8 cellular contexts compared by ENCODE assay signal in genomic region chr12:51238037-51238509, GRCh38. TPM values are rescaled to one million over a fixed set of nuclear protein-coding genes. Genes with fewer than 3 reads are reported as not detected.
DNase-seq lines count a peak whose midpoint lies in the region; ATAC-seq and TF ChIP-seq lines count a peak whose summit lies in the region.

No MANE protein-coding gene starts in this region.

- peak overlapping the region; percentile 83 for H3K9ac ChIP-seq in NT2/D1 (ENCODE audit: insufficient read length, low read depth)
- no peak overlapping the region for H3K9ac ChIP-seq in neural progenitor cell

- H3K4me3 ChIP-seq in CD4-positive, CD25-positive, alpha-beta regulatory T cell (ENCODE audit: low read depth, low read length), result peak overlapping the region; percentile 86
- H3K4me3 ChIP-seq in NT2/D1 (ENCODE audit: insufficient read length, low read depth), result peak overlapping the region; percentile 31
- peak overlapping the region; percentile 93 for H3K4me3 ChIP-seq in effector memory CD4-positive, alpha-beta T cell (ENCODE audit: insufficient read depth, low read depth, low read length, poor library complexity, severe bottlenecking)
- peak overlapping the region; percentile 97 for H3K4me3 ChIP-seq in neural progenitor cell

- peaks cover 36% of the 10 kb centered on the region for H3K4me1 ChIP-seq in CD4-positive, CD25-positive, alpha-beta regulatory T cell (ENCODE audit: control insufficient read depth, insufficient read depth, low read length, poor library complexity, severe bottlenecking)
- H3K4me1 ChIP-seq in NT2/D1 (ENCODE audit: insufficient read depth, insufficient read length) (peaks cover 2% of the 10 kb centered on the region), neural progenitor cell (peaks cover 3% of the 10 kb centered on the region)
- H3K4me1 ChIP-seq in effector memory CD4-positive, alpha-beta T cell (ENCODE audit: control insufficient read depth, insufficient read depth, low read length, poor library complexity, severe bottlenecking), result peaks cover 16% of the 10 kb centered on the region

- peaks cover 14% of the 10 kb centered on the region for H3K27me3 Mint-ChIP-seq in CD4-positive, CD25-positive, alpha-beta regulatory T cell
- no peaks in the 10 kb centered on the region for H3K27me3 Mint-ChIP-seq in neural progenitor cell (ENCODE audit: insufficient read depth, low read depth)

- H3K4me3 Mint-ChIP-seq in CD4-positive, CD25-positive, alpha-beta regulatory T cell, result peak overlapping the region; percentile 95 to 99 (median 98)
- peak overlapping the region; percentile 96 for H3K4me3 Mint-ChIP-seq in neural progenitor cell

- H3K27ac ChIP-seq in CD4-positive, CD25-positive, alpha-beta regulatory T cell (ENCODE audit: insufficient read depth, low read length, poor library complexity, severe bottlenecking), result peak overlapping the region; percentile 100
- peak overlapping the region; percentile 100 for H3K27ac ChIP-seq in effector memory CD4-positive, alpha-beta T cell (ENCODE audit: insufficient read depth, low read length, poor library complexity, severe bottlenecking)
- H3K27ac ChIP-seq in neural progenitor cell, result no peak overlapping the region

- no peak for DNase-seq in CD4-positive, CD25-positive, alpha-beta regulatory T cell
- no peak for DNase-seq in NT2/D1 (ENCODE audit: low read depth, low spot score)
- DNase-seq in effector memory CD4-positive, alpha-beta T cell, result no peak
- DNase-seq in neural progenitor cell (ENCODE audit: low spot score), result no peak
- no peak for DNase-seq in HPDE6-E6E7 (ENCODE audit: extremely low spot score)
- no peak for DNase-seq in D341Med (ENCODE audit: low spot score)
- DNase-seq in stimulated activated naive CD4-positive, alpha-beta T cell treated with Interleukin-2 at 50 U/mL for 16 hours (lab: John Stamatoyannopoulos, UW), result no peak

- H2AFZ ChIP-seq in neural progenitor cell (replicated peaks), result peak overlapping the region; percentile 51

- peak overlapping the region; percentile 99 to 100 (median 100) for H3K27ac Mint-ChIP-seq in CD4-positive, CD25-positive, alpha-beta regulatory T cell
- peak overlapping the region; percentile 35 for H3K27ac Mint-ChIP-seq in neural progenitor cell

- H3K27me3 ChIP-seq in CD4-positive, CD25-positive, alpha-beta regulatory T cell (ENCODE audit: control insufficient read depth, insufficient read depth, low read length), result no peaks in the 10 kb centered on the region
- H3K27me3 ChIP-seq in NT2/D1 (ENCODE audit: insufficient read depth, insufficient read length), result no peaks in the 10 kb centered on the region
- H3K27me3 ChIP-seq in effector memory CD4-positive, alpha-beta T cell (replicated peaks; ENCODE audit: control insufficient read depth, insufficient read depth, low read length, poor library complexity, severe bottlenecking), result no peaks in the 10 kb centered on the region
- no peaks in the 10 kb centered on the region for H3K27me3 ChIP-seq in neural progenitor cell

- H3K36me3 Mint-ChIP-seq in CD4-positive, CD25-positive, alpha-beta regulatory T cell, result peaks cover 30% of the 10 kb centered on the region
- peaks cover 14% of the 10 kb centered on the region for H3K36me3 Mint-ChIP-seq in neural progenitor cell

- TF ChIP-seq CTCF in neural progenitor cell (IDR thresholded peaks at IDR 0.05), result no peak

- H3K4me2 ChIP-seq in neural progenitor cell, result peak overlapping the region; percentile 79

- H3K79me2 ChIP-seq in neural progenitor cell (ENCODE audit: low read depth), result peaks cover 12% of the 10 kb centered on the region

- peaks cover 20% of the 10 kb centered on the region for H3F3A ChIP-seq in neural progenitor cell (ENCODE audit: low read depth)

- H3K36me3 ChIP-seq in CD4-positive, CD25-positive, alpha-beta regulatory T cell (ENCODE audit: control insufficient read depth, insufficient read depth, low read length), result peaks cover 30% of the 10 kb centered on the region
- peaks cover 28% of the 10 kb centered on the region for H3K36me3 ChIP-seq in NT2/D1 (ENCODE audit: insufficient read depth, insufficient read length, low read length)
- peaks cover 27% of the 10 kb centered on the region for H3K36me3 ChIP-seq in effector memory CD4-positive, alpha-beta T cell (ENCODE audit: control insufficient read depth, insufficient read depth, low read length)
- peaks cover 4% of the 10 kb centered on the region for H3K36me3 ChIP-seq in neural progenitor cell

- H3K9me3 Mint-ChIP-seq in CD4-positive, CD25-positive, alpha-beta regulatory T cell, result no peaks in the 10 kb centered on the region
- no peaks in the 10 kb centered on the region for H3K9me3 Mint-ChIP-seq in neural progenitor cell

- H4K20me1 ChIP-seq in neural progenitor cell (ENCODE audit: low read depth), result no peaks in the 10 kb centered on the region

- H3K9me3 ChIP-seq in CD4-positive, CD25-positive, alpha-beta regulatory T cell (ENCODE audit: control insufficient read depth in 2 of 2, low read length in 2 of 2), result no peaks in the 10 kb centered on the region
- H3K9me3 ChIP-seq in NT2/D1 (ENCODE audit: insufficient read depth, low read length) (no peaks in the 10 kb centered on the region), neural progenitor cell (ENCODE audit: low read depth) (no peaks in the 10 kb centered on the region)
- no peaks in the 10 kb centered on the region for H3K9me3 ChIP-seq in effector memory CD4-positive, alpha-beta T cell (ENCODE audit: control insufficient read depth, low read length)

- peaks cover 17 to 47% (median 38%) of the 10 kb centered on the region in 4 donors for H3K4me1 Mint-ChIP-seq in CD4-positive, CD25-positive, alpha-beta regulatory T cell
- H3K4me1 Mint-ChIP-seq in neural progenitor cell, result peaks cover 14% of the 10 kb centered on the region

- ATAC-seq in CD4-positive, CD25-positive, alpha-beta regulatory T cell (ENCODE audit: low read depth in 2 of 2), result no peak
- ATAC-seq in GM21528 (IDR thresholded peaks at IDR 0.05; ENCODE audit: low FRiP score, unreplicated experiment), result peak; percentile 13

RNA-seq across cellular contexts. Expression of gene DAZAP2, which starts 0.6 kb away (rescaled TPM):
- total RNA-seq in CD4-positive, CD25-positive, alpha-beta regulatory T cell, result 338 TPM
- 1,000 to 10,000 TPM; 1,508 to 1,956 (median 1,583) TPM for polyA plus RNA-seq in CD4-positive, CD25-positive, alpha-beta regulatory T cell
- 48.4 and 51.6 TPM in 2 replicates for total RNA-seq in neural progenitor cell (ENCODE audit: low replicate concordance)

RNA-seq across cellular contexts. Expression of gene POU6F1, which starts 20.2 kb away (rescaled TPM):
- 25.1 TPM for total RNA-seq in CD4-positive, CD25-positive, alpha-beta regulatory T cell
- 1 to 10 TPM in 3 of 4 donors, under 1 TPM in 1; 0.74 to 2.7 (median 2.4) TPM for polyA plus RNA-seq in CD4-positive, CD25-positive, alpha-beta regulatory T cell
- total RNA-seq in neural progenitor cell (ENCODE audit: low replicate concordance), result 1.6 TPM in 2 replicates

RNA-seq across cellular contexts. Expression of gene SMAGP, which starts 32.1 kb away (rescaled TPM):
- total RNA-seq in CD4-positive, CD25-positive, alpha-beta regulatory T cell, result 3.4 TPM
- polyA plus RNA-seq in CD4-positive, CD25-positive, alpha-beta regulatory T cell, result 10 to 100 TPM in 2 of 4 donors, 1 to 10 TPM in 2; 5.7 to 13.5 (median 8.7) TPM
- 19.0 and 24.3 TPM in 2 replicates for total RNA-seq in neural progenitor cell (ENCODE audit: low replicate concordance)

Comparison
In these comparisons a context has a peak if more than half of its experiments do, and no peak if none do; other contexts are left out.
1. H3K4me3 ChIP-seq: peak in every context shown above with its lines; median percentile 97 in neural progenitor cell; 93 in effector memory CD4-positive, alpha-beta T cell; 86 in CD4-positive, CD25-positive, alpha-beta regulatory T cell; 31 in NT2/D1.